In the genomic region with DNA sequence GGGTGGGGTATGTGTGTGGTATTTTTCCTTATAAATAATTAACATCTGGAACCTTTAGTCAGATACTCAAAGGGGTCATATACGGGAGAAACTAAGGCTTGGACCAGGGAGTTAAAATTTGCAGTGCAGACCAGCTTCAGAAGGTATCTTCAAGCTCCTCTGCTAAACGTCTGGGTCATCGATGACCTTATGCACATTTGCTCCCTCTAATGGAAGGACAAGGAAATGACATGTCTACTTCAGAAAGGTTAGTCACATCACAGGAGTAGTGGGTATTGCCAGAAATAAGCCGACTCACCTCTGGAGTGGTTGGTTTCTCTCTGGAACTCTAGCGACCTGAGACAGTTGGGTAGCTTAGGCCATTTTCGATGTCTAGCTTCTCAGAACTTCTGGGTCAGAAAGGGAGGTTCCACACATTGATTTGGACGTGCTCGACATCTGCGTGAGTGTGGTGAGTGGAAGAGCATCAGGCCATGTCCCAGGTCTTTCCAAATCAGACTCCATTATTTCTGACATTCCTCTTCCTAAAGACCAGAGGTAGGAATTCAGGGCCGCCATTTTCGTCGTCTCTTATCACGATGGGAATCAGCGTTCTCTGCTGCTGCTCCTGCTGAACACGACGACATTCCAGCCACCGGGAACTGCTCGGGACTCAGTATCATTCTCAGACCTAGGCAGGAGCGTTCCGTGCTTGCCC, we compare ENCODE assay signal across 8 cellular contexts. TPM values are rescaled to one million over a fixed set of nuclear protein-coding genes. Genes with fewer than 3 reads are reported as not detected.
A peak's percentile ranks its signal among the peaks of the same experiment; 100 is the strongest.
DNase-seq lines count a peak whose midpoint lies in the region; ATAC-seq and TF ChIP-seq lines count a peak whose summit lies in the region.

No MANE protein-coding gene starts in this region.

- H3K27ac ChIP-seq in neutrophil: no peak overlapping the region

- H3K36me3 Mint-ChIP-seq in activated CD4-positive, alpha-beta T cell treated with anti-CD3 and anti-CD28 coated beads, Interleukin-2, amount 10 ng/mL, durations not matched to agents 7 days and 5 days (ENCODE audit: low read depth): no peaks in the 10 kb centered on the region

- H3K4me3 ChIP-seq in fibroblast of the aortic adventitia (ENCODE audit: low read depth, low read length) (no peak overlapping the region), neutrophil (ENCODE audit: low read depth in 1 of 2, low read length in 1 of 2) (no peak overlapping the region)

- no peak overlapping the region for H3K4me3 Mint-ChIP-seq in activated CD4-positive, alpha-beta T cell treated with anti-CD3 and anti-CD28 coated beads, Interleukin-2, amount 10 ng/mL, durations not matched to agents 7 days and 5 days

- peaks cover 13% of the 10 kb centered on the region for H3K4me1 Mint-ChIP-seq in activated CD4-positive, alpha-beta T cell treated with anti-CD3 and anti-CD28 coated beads, Interleukin-2, amount 10 ng/mL, durations not matched to agents 7 days and 5 days

- H3K36me3 ChIP-seq in neutrophil: no peaks in the 10 kb centered on the region

- H3K4me1 ChIP-seq in neutrophil (ENCODE audit: control insufficient read depth in 1 of 2, insufficient read depth in 1 of 2, low read depth in 1 of 2, low read length in 1 of 2): peaks cover 5 to 13% of the 10 kb centered on the region in 2 experiments

- ATAC-seq in HG03342 (IDR thresholded peaks at IDR 0.05; ENCODE audit: unreplicated experiment): peak; percentile 72

- H3K27me3 ChIP-seq in neutrophil: no peaks in the 10 kb centered on the region

- POLR2A ChIA-PET in activated CD4-positive, alpha-beta T cell treated with anti-CD3 and anti-CD28 coated beads, Interleukin-2, amount 10 ng/mL, durations not matched to agents 7 days and 5 days (lab: Charles Lee): no interaction called here

- no peak overlapping the region for H3K27ac Mint-ChIP-seq in activated CD4-positive, alpha-beta T cell treated with anti-CD3 and anti-CD28 coated beads, Interleukin-2, amount 10 ng/mL, durations not matched to agents 7 days and 5 days

- CTCF ChIA-PET in activated CD4-positive, alpha-beta T cell treated with anti-CD3 and anti-CD28 coated beads, Interleukin-2, amount 10 ng/mL, durations not matched to agents 7 days and 5 days (lab: Charles Lee): interaction anchor here (0.6 to 5.4 kb wide), 25 partner anchors 13 to 342 kb away, joined by 3 to 50 read pairs (median 4); no protein-coding TSS in a partner anchor

- peak; percentile 78 for TF ChIP-seq CTCF in GM12872 (IDR thresholded peaks at IDR 0.05; ENCODE audit: insufficient read depth, low read depth, low read length)
- peak; percentile 75 for TF ChIP-seq CTCF in fibroblast of the aortic adventitia (IDR thresholded peaks at IDR 0.05; ENCODE audit: insufficient read depth, low read length)
- peak; percentile 64 for TF ChIP-seq CTCF in neutrophil (IDR thresholded peaks at IDR 0.05)

- no peaks in the 10 kb centered on the region for H3K9me3 Mint-ChIP-seq in activated CD4-positive, alpha-beta T cell treated with anti-CD3 and anti-CD28 coated beads, Interleukin-2, amount 10 ng/mL, durations not matched to agents 7 days and 5 days

- no peaks in the 10 kb centered on the region for H3K9me3 ChIP-seq in neutrophil

- no peaks in the 10 kb centered on the region for H3K27me3 Mint-ChIP-seq in activated CD4-positive, alpha-beta T cell treated with anti-CD3 and anti-CD28 coated beads, Interleukin-2, amount 10 ng/mL, durations not matched to agents 7 days and 5 days

- DNase-seq in AG08396 (ENCODE audit: low spot score): peak; percentile 73
- peak; percentile 60 for DNase-seq in NCI-H345 (lab: John Stamatoyannopoulos, UW)
- peak; percentile 42 for DNase-seq in activated CD4-positive, alpha-beta T cell treated with anti-CD3 and anti-CD28 coated beads, Interleukin-2, amount 10 ng/mL, durations not matched to agents 7 days and 5 days
- DNase-seq in fibroblast of the aortic adventitia (ENCODE audit: low read depth): peak; percentile 88
- DNase-seq in amygdala (lab: John Stamatoyannopoulos, UW): no peak

RNA-seq across cellular contexts. Expression of a gene that starts 31.8 kb away (rescaled TPM):
- total RNA-seq in activated CD4-positive, alpha-beta T cell treated with anti-CD3 and anti-CD28 coated beads, Interleukin-2, amount 10 ng/mL, durations not matched to agents 7 days and 5 days: 10 to 100 TPM; 46.5 to 54.1 TPM
- 25.6 and 28.9 TPM in 2 replicates for total RNA-seq in fibroblast of the aortic adventitia (ENCODE audit: low replicate concordance)

Comparison
In these comparisons a context has a peak if more than half of its experiments do, and no peak if none do; other contexts are left out.
1. DNase-seq: peak in AG08396 (single experiment), NCI-H345 (single experiment), activated CD4-positive, alpha-beta T cell treated with anti-CD3 and anti-CD28 coated beads, Interleukin-2, amount 10 ng/mL, durations not matched to agents 7 days and 5 days (single experiment) and fibroblast of the aortic adventitia (single experiment); none in amygdala (0 of 56).
2. Peak in every context shown above with its lines, with median percentiles within 50 percentile points of each other: CTCF ChIP-seq.